ENCODE assay signal across 1 cellular context in the genomic region with DNA sequence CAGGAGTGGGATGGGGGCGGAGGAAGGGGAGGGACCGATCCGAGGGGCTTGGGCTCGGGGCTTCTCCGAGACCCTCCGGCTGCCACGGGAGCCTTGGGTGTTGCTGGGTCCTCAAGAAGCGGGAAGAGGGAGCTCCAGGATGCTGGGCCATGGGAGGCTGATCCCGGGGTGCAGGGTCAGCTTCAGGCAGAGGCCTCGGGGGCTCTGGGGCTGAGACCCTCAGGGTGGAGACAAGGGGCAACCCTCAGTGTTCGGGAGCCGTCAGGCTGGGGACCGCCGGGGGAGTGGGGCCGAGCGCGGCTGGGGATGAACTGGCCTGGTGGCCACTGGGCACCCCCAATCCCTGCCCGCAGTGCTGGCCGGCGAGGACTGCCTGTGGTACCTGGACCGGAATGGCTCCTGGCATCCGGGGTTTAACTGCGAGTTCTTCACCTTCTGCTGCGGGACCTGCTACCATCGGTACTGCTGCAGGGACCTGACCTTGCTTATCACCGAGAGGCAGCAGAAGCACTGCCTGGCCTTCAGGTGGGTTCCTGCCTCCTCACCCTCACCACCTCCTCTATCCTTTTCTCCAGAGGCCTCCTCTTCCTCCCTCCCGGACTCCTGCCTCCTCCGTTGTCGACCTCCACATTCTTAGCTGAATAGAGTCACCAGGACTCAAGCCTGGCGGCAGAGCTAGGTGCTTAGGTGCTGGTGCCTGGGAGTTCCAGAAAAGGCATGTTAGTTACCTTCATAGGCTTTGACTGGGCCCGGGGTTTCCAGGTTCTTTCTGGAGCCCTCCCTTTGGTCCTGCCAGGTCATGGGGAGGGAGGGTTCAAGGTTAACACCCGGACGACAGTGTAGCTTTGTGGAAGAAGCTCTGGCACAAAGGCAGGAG.
TF ChIP-seq lines count a peak whose summit lies in the region.

No MANE protein-coding gene starts in this region.

TF ChIP-seq in HEK293, 187 proteins besides CTCF, POLR2A, EP300 and RAD21 (continued from another document):
- TF ChIP-seq, protein P1, sequence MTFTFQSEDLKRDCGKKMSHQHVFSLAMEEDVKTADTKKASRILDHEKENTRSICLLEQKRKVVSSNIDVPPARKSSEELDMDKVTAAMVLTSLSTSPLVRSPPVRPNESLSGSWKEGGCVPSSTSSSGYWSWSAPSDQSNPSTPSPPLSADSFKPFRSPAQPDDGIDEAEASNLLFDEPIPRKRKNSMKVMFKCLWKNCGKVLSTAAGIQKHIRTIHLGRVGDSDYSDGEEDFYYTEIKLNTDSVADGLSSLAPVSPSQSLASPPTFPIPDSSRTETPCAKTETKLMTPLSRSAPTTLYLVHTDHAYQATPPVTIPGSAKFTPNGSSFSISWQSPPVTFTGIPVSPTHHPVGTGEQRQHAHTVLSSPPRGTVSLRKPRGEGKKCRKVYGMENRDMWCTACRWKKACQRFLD (tag by site-specific recombination; IDR thresholded peaks at IDR 0.05), result no peak
- TF ChIP-seq KLF1 (tag by site-specific recombination; IDR thresholded peaks at IDR 0.05) (no peak), ZNF585B (tag by site-specific recombination; IDR thresholded peaks at IDR 0.05) (no peak), ZNF768 (tag by site-specific recombination; IDR thresholded peaks at IDR 0.05) (no peak), ZNF660 (tag by site-specific recombination; IDR thresholded peaks at IDR 0.05) (no peak), TCF7L2 (IDR thresholded peaks at IDR 0.05; ENCODE audit: borderline replicate concordance, low read depth, low read length) (no peak)
